In genomic region chr20:297925-298754, GRCh38 we compare ENCODE assay signal across 1 cellular context.
TF ChIP-seq lines count a peak whose summit lies in the region.

No MANE protein-coding gene starts in this region.

TF ChIP-seq in Ishikawa, 13 proteins besides CTCF, POLR2A, EP300 and RAD21 (continued from another document):
- TF ChIP-seq REST (IDR thresholded peaks at IDR 0.05; ENCODE audit: low read depth) (no peak), CREB1 (IDR thresholded peaks at IDR 0.05; ENCODE audit: low read depth) (no peak), NFIC (IDR thresholded peaks at IDR 0.05) (no peak)
